In genomic region chr18:78246588-78246987, GRCh38 we compare ENCODE assay signal across 20 cellular contexts.
"Had no signal": no experiment of that assay in that cellular context is flagged by ENCODE, and none has a peak within 500 bp of the region (broad histone marks: within the 10 kb centered on the region; RNA-seq: fewer than 3 reads in every experiment).

No MANE protein-coding gene starts in this region.

- H3K36me3 Mint-ChIP-seq: IgD-negative memory B cell had no signal

- H3K4me3 Mint-ChIP-seq: IgD-negative memory B cell had no signal

- DNase-seq: Kasumi-1, MM.1S, NCI-H1092 treated with DMSO at 0.1 percent for 48 hours, NCI-H1436, NCI-H187, NCI-H2171 treated with DMSO at 0.1 percent for 48 hours, NCI-H524, NCI-H69, NCI-H774, Right ventricle myocardium superior, RPMI8226, SIG-M5 had no signal

- H3K4me1 ChIP-seq: SJSA1 had no signal

- H3K36me3 ChIP-seq: SJSA1 had no signal

- FAIRE-seq: HTR-8/SVneo, K562, RCC 7860 had no signal

- H3K4me3 ChIP-seq: K562, SJSA1, SK-N-MC had no signal

- H3K4me2 ChIP-seq: KMS-11 had no signal

- H3K27ac Mint-ChIP-seq: IgD-negative memory B cell had no signal

- H3K9ac ChIP-seq: KMS-11 had no signal

- H3K27ac ChIP-seq: HL-60, KMS-11, SJSA1, SK-N-MC had no signal

- H3K27me3 ChIP-seq: SJSA1 had no signal
